1 cellular context compared by ENCODE assay signal in genomic region chr20:2156666-2157624, GRCh38.
TF ChIP-seq lines count a peak whose summit lies in the region.

No MANE protein-coding gene starts in this region.

TF ChIP-seq in HepG2, 621 proteins besides CTCF, POLR2A, EP300 and RAD21 (continued from another document and continues in another):
- TF ChIP-seq ZNF230 (CRISPR knock-in tag; IDR thresholded peaks at IDR 0.05), result no peak; the same call in 1 of the 2 replicates
- TF ChIP-seq NR0B2 (CRISPR knock-in tag; IDR thresholded peaks at IDR 0.05), result no peak
- TF ChIP-seq ZNF251 (CRISPR knock-in tag; IDR thresholded peaks at IDR 0.05), result no peak
- no peak for TF ChIP-seq IRF2 (CRISPR knock-in tag; IDR thresholded peaks at IDR 0.05)
- TF ChIP-seq NFIC (IDR thresholded peaks at IDR 0.05; ENCODE audit: low read length), result no peak
- TF ChIP-seq JUN (CRISPR knock-in tag; IDR thresholded peaks at IDR 0.05), result no peak
- no peak for TF ChIP-seq MED8 (CRISPR knock-in tag; IDR thresholded peaks at IDR 0.05; ENCODE audit: insufficient replicate concordance)
- no peak for TF ChIP-seq ZNF574 (CRISPR knock-in tag; IDR thresholded peaks at IDR 0.05)
- no peak for TF ChIP-seq ZNF570 (CRISPR knock-in tag; IDR thresholded peaks at IDR 0.05; ENCODE audit: borderline replicate concordance)
- TF ChIP-seq ATM (IDR thresholded peaks at IDR 0.05; ENCODE audit: borderline replicate concordance), result no peak
- TF ChIP-seq ZNF276 (CRISPR knock-in tag; IDR thresholded peaks at IDR 0.05; ENCODE audit: low read depth), result no peak
- TF ChIP-seq KMT2A (CRISPR knock-in tag; IDR thresholded peaks at IDR 0.05), result no peak
- TF ChIP-seq MIER3 (CRISPR knock-in tag; IDR thresholded peaks at IDR 0.05; ENCODE audit: borderline replicate concordance), result no peak
- no peak for TF ChIP-seq HINFP (CRISPR knock-in tag; IDR thresholded peaks at IDR 0.05; ENCODE audit: low read depth)
- TF ChIP-seq ZNF382 (CRISPR knock-in tag; IDR thresholded peaks at IDR 0.05; ENCODE audit: borderline replicate concordance), result no peak
- TF ChIP-seq PCBP1 (IDR thresholded peaks at IDR 0.05; ENCODE audit: borderline replicate concordance, low read depth, low read length), result no peak
- TF ChIP-seq E2F1 (CRISPR knock-in tag; IDR thresholded peaks at IDR 0.05), result no peak
- TF ChIP-seq UBTF (CRISPR knock-in tag; IDR thresholded peaks at IDR 0.05), result no peak
- TF ChIP-seq TBL1XR1 (IDR thresholded peaks at IDR 0.05; ENCODE audit: borderline replicate concordance, low read length, partially characterized antibody), result no peak
- TF ChIP-seq ZNF557 (CRISPR knock-in tag; IDR thresholded peaks at IDR 0.05), result no peak
- 0 out of 2 replicates have a peak, but pooled peaks have one; percentile 25 for TF ChIP-seq ARID4A (CRISPR knock-in tag; IDR thresholded peaks at IDR 0.05; ENCODE audit: borderline replicate concordance)
- no peak for TF ChIP-seq PATZ1 (CRISPR knock-in tag; IDR thresholded peaks at IDR 0.05)
- no peak for TF ChIP-seq ZNF850 (CRISPR knock-in tag; conservative IDR thresholded peaks at IDR 0.05)
- no peak for TF ChIP-seq ZNF468 (CRISPR knock-in tag; IDR thresholded peaks at IDR 0.05)
- TF ChIP-seq STAT5B (CRISPR knock-in tag; IDR thresholded peaks at IDR 0.05), result no peak
- no peak for TF ChIP-seq ZFAT (CRISPR knock-in tag; conservative IDR thresholded peaks at IDR 0.05)
- TF ChIP-seq MAZ (IDR thresholded peaks at IDR 0.05; ENCODE audit: borderline replicate concordance, low read depth, low read length), result no peak
- TF ChIP-seq MAZ (CRISPR knock-in tag; IDR thresholded peaks at IDR 0.05; ENCODE audit: low read depth), result no peak
- no peak for TF ChIP-seq SNRNP70 (IDR thresholded peaks at IDR 0.05; ENCODE audit: low read depth, low read length)
- no peak for TF ChIP-seq CC2D1A (CRISPR knock-in tag; IDR thresholded peaks at IDR 0.05)
- no peak for TF ChIP-seq ZNF674 (CRISPR knock-in tag; IDR thresholded peaks at IDR 0.05; ENCODE audit: low read depth)
- no peak for TF ChIP-seq ZNF232 (CRISPR knock-in tag; IDR thresholded peaks at IDR 0.05; ENCODE audit: borderline replicate concordance)
- no peak for TF ChIP-seq ZNF33B (CRISPR knock-in tag; IDR thresholded peaks at IDR 0.05)
- no peak for TF ChIP-seq TMF1 (CRISPR knock-in tag; IDR thresholded peaks at IDR 0.05; ENCODE audit: low read depth)
- 0 out of 2 replicates have a peak, but pooled peaks have one; percentile 21 for TF ChIP-seq ZSCAN29 (CRISPR knock-in tag; conservative IDR thresholded peaks at IDR 0.05)
- TF ChIP-seq ZBTB26 (CRISPR knock-in tag; IDR thresholded peaks at IDR 0.05; ENCODE audit: borderline replicate concordance), result no peak
- no peak for TF ChIP-seq ZNF274 (CRISPR knock-in tag; IDR thresholded peaks at IDR 0.05)
- no peak; the same call in 1 of the 2 replicates for TF ChIP-seq GFI1 (CRISPR knock-in tag; IDR thresholded peaks at IDR 0.05; ENCODE audit: borderline replicate concordance)
